8 cellular contexts compared by ENCODE assay signal in genomic region chr7:42014625-42015412, GRCh38.
DNase-seq lines count a peak whose midpoint lies in the region; ATAC-seq and TF ChIP-seq lines count a peak whose summit lies in the region.

No MANE protein-coding gene starts in this region.

- peaks cover 43% of the 10 kb centered on the region for H3K4me1 Mint-ChIP-seq in nephron progenitor cell

- peaks cover 58% of the 10 kb centered on the region for H3K27me3 ChIP-seq in PC-9 (ENCODE audit: insufficient read depth, low read depth)

- intact Hi-C loops in PC-9 (cut with micrococcal nuclease; ENCODE audit: unreplicated experiment), result no loop called here

- no peak overlapping the region for H3K27ac ChIP-seq in PC-9

- no peaks in the 10 kb centered on the region for H3K4me1 ChIP-seq in PC-9 (replicated peaks; ENCODE audit: insufficient read depth)

- no peaks in the 10 kb centered on the region for H4K20me1 ChIP-seq in PC-9 (ENCODE audit: insufficient read depth)

- H3F3A ChIP-seq in PC-9 (ENCODE audit: insufficient read depth, low read depth), result no peaks in the 10 kb centered on the region

- H3K36me3 Mint-ChIP-seq in nephron progenitor cell (ENCODE audit: low read depth), result peaks cover 99% of the 10 kb centered on the region

- POLR2A ChIA-PET in PC-9 (lab: Charles Lee; ENCODE audit: unreplicated experiment), result interaction anchor here (0.6 kb wide), 1 partner anchor 744 kb away, joined by 3 read pairs; no protein-coding TSS in a partner anchor

- H3K9me3 Mint-ChIP-seq in nephron progenitor cell, result peaks cover 29% of the 10 kb centered on the region

- H2AFZ ChIP-seq in PC-9, result no peak overlapping the region

- H3K79me2 ChIP-seq in PC-9 (ENCODE audit: low read depth), result no peaks in the 10 kb centered on the region

- H3K27me3 Mint-ChIP-seq in nephron progenitor cell (ENCODE audit: low read depth, poor library complexity), result no peaks in the 10 kb centered on the region

- H3K4me3 Mint-ChIP-seq in nephron progenitor cell, result no peak overlapping the region

- TF ChIP-seq CTCF in AG09319 (IDR thresholded peaks at IDR 0.05; ENCODE audit: low read depth, low read length) (peak; percentile 54), GM13977 (IDR thresholded peaks at IDR 0.05; ENCODE audit: extremely low read depth, insufficient read depth, missing control alignments) (peak; percentile 65), PC-9 (conservative IDR thresholded peaks at IDR 0.05) (peak; percentile 91), nephron progenitor cell (IDR thresholded peaks at IDR 0.05) (peak; percentile 75)

- no peak overlapping the region for H3K4me2 ChIP-seq in PC-9

- no peak overlapping the region for H3K4me3 ChIP-seq in PC-9

- ATAC-seq in HG02610 (IDR thresholded peaks at IDR 0.05; ENCODE audit: unreplicated experiment), result no peak

- DNase-seq in AG09319 (ENCODE audit: extremely low read depth, low read depth) (no peak), GM13977 (ENCODE audit: low spot score) (peak; percentile 34), PC-9 (peak in 1 of 2 experiments; percentile 15), dermis microvascular lymphatic vessel endothelial cell (ENCODE audit: low read depth in 2 of 2) (peak; percentile 7 to 54), nephron progenitor cell (peak; percentile 50), activated gamma-delta T cell treated with Interleukin-2 at 50 U/mL for 16 hours (no peak), hypothalamus (lab: John Stamatoyannopoulos, UW) (no peak)

- peaks cover 12% of the 10 kb centered on the region; the same call in 1 of the 2 replicates for H3K9me3 ChIP-seq in PC-9 (ENCODE audit: insufficient read depth, low read depth)

- H3K36me3 ChIP-seq in PC-9 (ENCODE audit: low read depth), result no peaks in the 10 kb centered on the region

- CTCF ChIA-PET in PC-9 (lab: Charles Lee), result interaction anchor here (0.6 kb wide), 1 partner anchor 549 kb away, joined by 4 read pairs; no protein-coding TSS in a partner anchor

- no TSS peak for BruUV-seq in PC-9 (replicated peaks; lab: Mats Ljungman, UMichigan)

- no peaks in the 10 kb centered on the region for H3K9me2 ChIP-seq in PC-9 (ENCODE audit: insufficient read depth)

- in situ Hi-C loops in GM13977 (cut with MboI; ENCODE audit: low pct_unique_long_range_greater_than_20kb, low sequenced_read_pairs, unreplicated experiment), result no loop called here

- H3K27ac Mint-ChIP-seq in nephron progenitor cell, result peak overlapping the region; percentile 37

Comparison
In these comparisons a context has a peak if more than half of its experiments do, and no peak if none do; other contexts are left out.
1. DNase-seq: peak in GM13977 (single experiment), dermis microvascular lymphatic vessel endothelial cell (2 of 2) and nephron progenitor cell (single experiment); none in AG09319 (single experiment), activated gamma-delta T cell treated with Interleukin-2 at 50 U/mL for 16 hours (single experiment) and hypothalamus (0 of 51).
2. Peak in every context shown above with its lines, with median percentiles within 50 percentile points of each other: CTCF ChIP-seq.